1 cellular context compared by ENCODE assay signal in the genomic region with DNA sequence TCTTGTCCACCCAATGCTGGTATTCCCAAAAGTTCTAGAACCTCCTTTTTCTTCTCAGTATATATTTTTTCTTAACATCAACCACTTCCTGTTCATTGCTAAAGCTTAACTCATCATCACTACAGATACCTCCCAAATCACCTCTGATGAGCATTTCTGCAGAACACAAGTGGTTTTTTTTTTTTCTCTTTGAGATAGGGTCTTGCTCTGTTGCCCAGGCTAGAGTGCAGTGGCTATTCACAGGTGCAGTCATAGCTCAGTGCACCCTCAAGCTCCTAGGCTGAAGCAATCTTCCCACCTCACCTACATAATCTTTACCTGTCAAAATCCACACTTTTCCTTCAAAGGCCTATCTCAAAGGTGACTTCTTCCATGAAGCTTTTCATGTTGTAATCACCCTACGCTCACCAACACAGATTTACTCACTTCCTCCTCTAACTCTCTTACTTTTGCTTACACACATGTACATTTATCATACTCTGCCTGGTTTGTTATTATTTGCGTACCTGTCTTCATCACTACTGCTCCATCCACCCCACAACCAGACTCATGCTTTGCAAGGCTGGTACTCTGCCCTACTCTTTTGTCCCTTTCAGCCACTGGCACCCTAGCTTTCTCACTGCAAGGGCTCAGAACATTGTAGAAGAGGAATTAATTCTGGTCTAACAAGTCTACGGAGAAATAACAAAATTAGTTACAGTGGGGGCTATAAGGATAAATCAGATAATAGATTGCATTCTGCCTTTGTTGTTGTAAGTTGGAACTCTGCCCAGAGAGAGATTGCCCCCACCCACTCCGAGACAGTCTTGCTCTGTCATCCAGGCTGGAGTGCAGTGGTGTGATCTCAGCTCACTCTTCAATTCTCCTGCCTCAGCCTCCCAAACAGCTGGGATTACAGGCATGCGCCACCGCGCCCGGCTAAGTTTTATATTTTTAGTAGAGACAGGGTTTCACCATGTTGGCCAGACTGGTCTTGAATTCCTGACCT.
TF ChIP-seq lines count a peak whose summit lies in the region.

No MANE protein-coding gene starts in this region.

TF ChIP-seq in A549, 52 proteins besides CTCF, POLR2A, EP300 and RAD21 (continued from another document):
- TF ChIP-seq, protein P1, sequence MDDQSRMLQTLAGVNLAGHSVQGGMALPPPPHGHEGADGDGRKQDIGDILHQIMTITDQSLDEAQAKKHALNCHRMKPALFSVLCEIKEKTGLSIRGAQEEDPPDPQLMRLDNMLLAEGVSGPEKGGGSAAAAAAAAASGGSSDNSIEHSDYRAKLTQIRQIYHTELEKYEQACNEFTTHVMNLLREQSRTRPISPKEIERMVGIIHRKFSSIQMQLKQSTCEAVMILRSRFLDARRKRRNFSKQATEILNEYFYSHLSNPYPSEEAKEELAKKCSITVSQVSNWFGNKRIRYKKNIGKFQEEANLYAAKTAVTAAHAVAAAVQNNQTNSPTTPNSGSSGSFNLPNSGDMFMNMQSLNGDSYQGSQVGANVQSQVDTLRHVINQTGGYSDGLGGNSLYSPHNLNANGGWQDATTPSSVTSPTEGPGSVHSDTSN (IDR thresholded peaks at IDR 0.05): no peak
- TF ChIP-seq MAZ (IDR thresholded peaks at IDR 0.05; ENCODE audit: borderline replicate concordance, low read depth, low read length) (no peak), SREBF2 (IDR thresholded peaks at IDR 0.05) (no peak), HOXA7 (CRISPR knock-in tag; IDR thresholded peaks at IDR 0.05) (no peak), NPAS2 (CRISPR knock-in tag; IDR thresholded peaks at IDR 0.05; ENCODE audit: borderline replicate concordance) (no peak), RFX5 (IDR thresholded peaks at IDR 0.05) (no peak), ZSCAN20 (CRISPR knock-in tag; IDR thresholded peaks at IDR 0.05) (no peak)
